28 cellular contexts compared by ENCODE assay signal in genomic region chr6:35108309-35108885, GRCh38. TPM values are rescaled to one million over a fixed set of nuclear protein-coding genes. Genes with fewer than 3 reads are reported as not detected.
DNase-seq lines count a peak whose midpoint lies in the region; ATAC-seq, FAIRE-seq and TF ChIP-seq lines count a peak whose summit lies in the region.
"Had no signal": no experiment of that assay in that cellular context is flagged by ENCODE, and none has a peak within 500 bp of the region (broad histone marks: within the 10 kb centered on the region; RNA-seq: fewer than 3 reads in every experiment).

No MANE protein-coding gene starts in this region.

- ATAC-seq in stimulated activated naive CD8-positive, alpha-beta T cell treated with anti-CD3 and anti-CD28 coated beads, Interleukin-15, amount 100 ng/mL, for 72 hours: no peak
- ATAC-seq: GM23338 had no signal

- CTCF ChIA-PET in SK-N-SH (lab: Yijun Ruan, JAX): interaction anchor here (0.6 to 1.0 kb wide), 2 partner anchors 31 to 780 kb away, joined by 3 read pairs; no protein-coding TSS in a partner anchor

- no peak for TF ChIP-seq POLR2A in transverse colon (IDR thresholded peaks at IDR 0.05)

- H3K4me1 ChIP-seq in colonic mucosa (no peaks in the 10 kb centered on the region), mucosa of rectum (ENCODE audit: control insufficient read depth in 2 of 2, insufficient read depth in 2 of 2, low read length in 2 of 2) (peaks cover 0 to 6% of the 10 kb centered on the region in 2 donors), transverse colon (peaks cover 0 to 10% (median 3%) of the 10 kb centered on the region in 4 donors), SK-N-SH (ENCODE audit: control insufficient read depth in 1 of 2, insufficient read depth in 2 of 2, low read depth in 1 of 2, low read length in 1 of 2) (no peaks in the 10 kb centered on the region)
- H3K4me1 ChIP-seq: BE2C had no signal

- no peaks in the 10 kb centered on the region for H3K36me3 ChIP-seq in colonic mucosa
- no peaks in the 10 kb centered on the region for H3K36me3 ChIP-seq in mucosa of rectum (ENCODE audit: control insufficient read depth in 2 of 2, insufficient read depth in 2 of 2, low read length in 2 of 2)
- no peaks in the 10 kb centered on the region for H3K36me3 ChIP-seq in transverse colon
- H3K36me3 ChIP-seq in SK-N-SH (replicated peaks in 1 of 2; ENCODE audit: control insufficient read depth in 1 of 2, insufficient read depth in 2 of 2, low read length in 1 of 2): no peaks in the 10 kb centered on the region
- H3K36me3 ChIP-seq: BE2C had no signal

- TF ChIP-seq CTCF in colonic mucosa (IDR thresholded peaks at IDR 0.05) (no peak), transverse colon (IDR thresholded peaks at IDR 0.05) (no peak), endothelial cell (IDR thresholded peaks at IDR 0.05; ENCODE audit: unreplicated experiment) (no peak), SK-N-SH (IDR thresholded peaks at IDR 0.05) (no peak)

- no peak for DNase-seq in stimulated activated naive CD8-positive, alpha-beta T cell treated with anti-CD3 and anti-CD28 coated beads, Interleukin-15, amount 100 ng/mL, for 72 hours
- no peak for DNase-seq in colonic mucosa
- no peak for DNase-seq in transverse colon
- no peak for DNase-seq in endothelial cell (ENCODE audit: low spot score)
- DNase-seq in SK-N-SH: no peak
- no peak for DNase-seq in RCC 7860 (ENCODE audit: low spot score)
- DNase-seq: ACHN; BE2C; C1 segment of cervical spinal cord; CD4-positive, CD25-positive, alpha-beta regulatory T cell; CD8-positive, alpha-beta memory T cell; COR-L47; DMS 273 treated with DMSO at 0.1 percent for 48 hours; DMS53; DND-41; EL; HCEC 1CT; IMR-90 had no signal

- WGBS in transverse colon (ENCODE audit: low coverage in 1 of 2), 2 donors: 43 to 65% methylated on average over 2 of the region's 2 CpGs
- 53% methylated on average over 2 of the region's 2 CpGs for WGBS in SK-N-SH (ENCODE audit: low lambda C conversion rate)

- peak overlapping the region; percentile 1 for H3K27ac Mint-ChIP-seq in stimulated activated naive CD8-positive, alpha-beta T cell treated with anti-CD3 and anti-CD28 coated beads, Interleukin-15, Interleukin-2, amounts not matched to agents 100 ng/mL and 50 ng/mL, for 24 hours
- H3K27ac Mint-ChIP-seq in stimulated activated naive CD8-positive, alpha-beta T cell treated with anti-CD3 and anti-CD28 coated beads, Interleukin-15, amount 100 ng/mL, for 72 hours: no peak overlapping the region
- H3K27ac Mint-ChIP-seq in endothelial cell (ENCODE audit: unreplicated experiment): no peak overlapping the region
- H3K27ac Mint-ChIP-seq: GM23338 had no signal

- no peak overlapping the region for H3K4me2 ChIP-seq in SK-N-SH
- H3K4me2 ChIP-seq: GM23338 had no signal

- H3K79me2 ChIP-seq in SK-N-SH (ENCODE audit: insufficient read depth): no peaks in the 10 kb centered on the region

- no peaks in the 10 kb centered on the region for H3K9me2 ChIP-seq in SK-N-SH

- no peak overlapping the region for H3K4me3 ChIP-seq in colonic mucosa
- H3K4me3 ChIP-seq in mucosa of rectum (ENCODE audit: low read length in 2 of 2): no peak overlapping the region
- H3K4me3 ChIP-seq in transverse colon: no peak overlapping the region
- no peak overlapping the region for H3K4me3 ChIP-seq in SK-N-SH (ENCODE audit: low read depth in 2 of 2, low read length in 1 of 2)
- H3K4me3 ChIP-seq: GM12878, GM23338 had no signal

- H3K9ac ChIP-seq in colonic mucosa (ENCODE audit: low read depth in 2 of 2, low read length in 2 of 2): no peak overlapping the region
- no peak overlapping the region for H3K9ac ChIP-seq in mucosa of rectum (ENCODE audit: low read depth in 1 of 2, low read length in 2 of 2)
- H3K9ac ChIP-seq in SK-N-SH: no peak overlapping the region

- H4K20me1 ChIP-seq in SK-N-SH (ENCODE audit: insufficient read depth): no peaks in the 10 kb centered on the region

- no peaks in the 10 kb centered on the region for H3K4me1 Mint-ChIP-seq in stimulated activated naive CD8-positive, alpha-beta T cell treated with anti-CD3 and anti-CD28 coated beads, Interleukin-15, Interleukin-2, amounts not matched to agents 100 ng/mL and 50 ng/mL, for 24 hours (ENCODE audit: low read depth)
- peaks cover 18% of the 10 kb centered on the region for H3K4me1 Mint-ChIP-seq in stimulated activated naive CD8-positive, alpha-beta T cell treated with anti-CD3 and anti-CD28 coated beads, Interleukin-15, amount 100 ng/mL, for 72 hours
- no peaks in the 10 kb centered on the region for H3K4me1 Mint-ChIP-seq in endothelial cell (ENCODE audit: unreplicated experiment)
- H3K4me1 Mint-ChIP-seq: CD8-positive, alpha-beta memory T cell; GM23338 had no signal

- H3K9me3 Mint-ChIP-seq in stimulated activated naive CD8-positive, alpha-beta T cell treated with anti-CD3 and anti-CD28 coated beads, Interleukin-15, Interleukin-2, amounts not matched to agents 100 ng/mL and 50 ng/mL, for 24 hours: no peaks in the 10 kb centered on the region
- peaks cover 5 to 14% of the 10 kb centered on the region in 2 donors for H3K9me3 Mint-ChIP-seq in stimulated activated naive CD8-positive, alpha-beta T cell treated with anti-CD3 and anti-CD28 coated beads, Interleukin-15, amount 100 ng/mL, for 72 hours
- no peaks in the 10 kb centered on the region for H3K9me3 Mint-ChIP-seq in endothelial cell (ENCODE audit: unreplicated experiment)

- no peak for TF ChIP-seq EP300 in transverse colon (IDR thresholded peaks at IDR 0.05; ENCODE audit: low read depth)
- TF ChIP-seq EP300 in SK-N-SH (IDR thresholded peaks at IDR 0.05; ENCODE audit: borderline replicate concordance in 1 of 2, low read depth in 1 of 2, low read length in 1 of 2): no peak

- H3K27ac ChIP-seq in colonic mucosa (peak overlapping the region; percentile 55), mucosa of rectum (ENCODE audit: low read depth in 2 of 2, low read length in 2 of 2) (peak overlapping the region; percentile 42 to 52), transverse colon (peak overlapping the region; percentile 30 to 77 (median 66)), SK-N-SH (ENCODE audit: low read depth in 2 of 2, low read length in 1 of 2) (no peak overlapping the region)
- H3K27ac ChIP-seq: HL-60 had no signal

- TF ChIP-seq RAD21 in SK-N-SH (IDR thresholded peaks at IDR 0.05; ENCODE audit: low read length): no peak

- FAIRE-seq in RCC 7860 (lab: Jason Lieb, UNC): no peak
- FAIRE-seq: GM12878, GM19239, H54 had no signal

- no peaks in the 10 kb centered on the region for H3K27me3 ChIP-seq in colonic mucosa
- H3K27me3 ChIP-seq in mucosa of rectum (ENCODE audit: control insufficient read depth in 2 of 2, insufficient read depth in 2 of 2, low read length in 2 of 2): no peaks in the 10 kb centered on the region
- H3K27me3 ChIP-seq in transverse colon: no peaks in the 10 kb centered on the region
- no peaks in the 10 kb centered on the region for H3K27me3 ChIP-seq in SK-N-SH (ENCODE audit: insufficient read depth)
- H3K27me3 ChIP-seq: BE2C had no signal

- no peak overlapping the region for H2AFZ ChIP-seq in SK-N-SH (ENCODE audit: low read depth)
- H2AFZ ChIP-seq: GM23338 had no signal

- H3K36me3 Mint-ChIP-seq in stimulated activated naive CD8-positive, alpha-beta T cell treated with anti-CD3 and anti-CD28 coated beads, Interleukin-15, Interleukin-2, amounts not matched to agents 100 ng/mL and 50 ng/mL, for 24 hours (ENCODE audit: low read depth): no peaks in the 10 kb centered on the region
- H3K36me3 Mint-ChIP-seq in endothelial cell (ENCODE audit: low read depth, unreplicated experiment): no peaks in the 10 kb centered on the region

- POLR2A ChIA-PET in SK-N-SH (lab: Yijun Ruan, JAX): no interaction called here

- in situ Hi-C loops in transverse colon (cut with MboI; ENCODE audit: low pct_ligation_motif_present in 1 of 4, low pct_unique_long_range_greater_than_20kb in 1 of 4, low sequenced_read_pairs in 3 of 4): no loop called here

- intact Hi-C loops in colonic mucosa (cut with DNase I): no loop called here
- intact Hi-C loops in transverse colon (cut with DNase I; ENCODE audit: low total_unique reads): no loop called here

- no peak overlapping the region for H3K4me3 Mint-ChIP-seq in stimulated activated naive CD8-positive, alpha-beta T cell treated with anti-CD3 and anti-CD28 coated beads, Interleukin-15, Interleukin-2, amounts not matched to agents 100 ng/mL and 50 ng/mL, for 24 hours
- no peak overlapping the region for H3K4me3 Mint-ChIP-seq in stimulated activated naive CD8-positive, alpha-beta T cell treated with anti-CD3 and anti-CD28 coated beads, Interleukin-15, amount 100 ng/mL, for 72 hours
- no peak overlapping the region for H3K4me3 Mint-ChIP-seq in endothelial cell (ENCODE audit: unreplicated experiment)
- H3K4me3 Mint-ChIP-seq: CD8-positive, alpha-beta memory T cell; GM23338 had no signal

- no peaks in the 10 kb centered on the region for H3F3A ChIP-seq in SK-N-SH (replicated peaks; ENCODE audit: insufficient read depth)

- peaks cover 4% of the 10 kb centered on the region for H3K27me3 Mint-ChIP-seq in stimulated activated naive CD8-positive, alpha-beta T cell treated with anti-CD3 and anti-CD28 coated beads, Interleukin-15, Interleukin-2, amounts not matched to agents 100 ng/mL and 50 ng/mL, for 24 hours
- peaks cover 10% of the 10 kb centered on the region for H3K27me3 Mint-ChIP-seq in stimulated activated naive CD8-positive, alpha-beta T cell treated with anti-CD3 and anti-CD28 coated beads, Interleukin-15, amount 100 ng/mL, for 72 hours
- no peaks in the 10 kb centered on the region for H3K27me3 Mint-ChIP-seq in endothelial cell (ENCODE audit: unreplicated experiment)

- no peaks in the 10 kb centered on the region for H3K9me3 ChIP-seq in colonic mucosa
- no peaks in the 10 kb centered on the region for H3K9me3 ChIP-seq in mucosa of rectum (ENCODE audit: control insufficient read depth in 2 of 2, low read length in 2 of 2)
- H3K9me3 ChIP-seq in transverse colon: peaks cover 0 to 5% of the 10 kb centered on the region in 2 donors
- H3K9me3 ChIP-seq in SK-N-SH: 0 out of 2 replicates have a peak, but pooled peaks cover 6% of the 10 kb centered on the region
- H3K9me3 ChIP-seq: BE2C had no signal

TF ChIP-seq in SK-N-SH, 30 proteins besides CTCF, POLR2A, EP300 and RAD21 (continues in another document):
- TF ChIP-seq FOXM1 (IDR thresholded peaks at IDR 0.05; ENCODE audit: low read depth): no peak
- TF ChIP-seq FOXJ3 (CRISPR knock-in tag; IDR thresholded peaks at IDR 0.05): no peak
- no peak for TF ChIP-seq PBX3 (IDR thresholded peaks at IDR 0.05)

RNA-seq across cellular contexts. Expression of gene TCP11, which starts 32.7 kb away (rescaled TPM):
- total RNA-seq in colonic mucosa (not detected), transverse colon (under 1 TPM in 1 of 4 donors, not detected in 3; 0.96 TPM), endothelial cell (ENCODE audit: unreplicated experiment) (0.18 TPM)
- 0.05 and 0.16 TPM in 2 replicates for polyA plus RNA-seq in SK-N-SH (2012; rRNA removed)
- 0.04 and 0.13 TPM in 2 replicates for polyA plus RNA-seq in SK-N-SH (2012; cell fraction: cytosol; rRNA removed)
- 0.08 and 0.18 TPM in 2 replicates for polyA plus RNA-seq in SK-N-SH (2012; cell fraction: nucleus; rRNA removed)
- total RNA-seq: A172; CD4-positive, CD25-positive, alpha-beta regulatory T cell; CD8-positive, alpha-beta memory T cell; G401; GM12878; GM23338; HT1080 had no signal
- polyA plus RNA-seq: CD4-positive, CD25-positive, alpha-beta regulatory T cell; CD8-positive, alpha-beta memory T cell; GM12878; GM23338 had no signal

Comparison
In these comparisons a context has a peak if more than half of its experiments do, and no peak if none do; other contexts are left out.
1. H3K27ac ChIP-seq: peak in colonic mucosa (single experiment), mucosa of rectum (2 of 2) and transverse colon (4 of 4); none in SK-N-SH (0 of 2).